In genomic region chr10:97210576-97210975, GRCh38 we compare ENCODE assay signal across 1 cellular context.
TF ChIP-seq lines count a peak whose summit lies in the region.

No MANE protein-coding gene starts in this region.

TF ChIP-seq in SK-N-SH treated with all-trans-retinoic acid at 6 μM for 48 hours, 23 proteins besides CTCF, POLR2A, EP300 and RAD21 (continued from another document):
- TF ChIP-seq, protein P1, sequence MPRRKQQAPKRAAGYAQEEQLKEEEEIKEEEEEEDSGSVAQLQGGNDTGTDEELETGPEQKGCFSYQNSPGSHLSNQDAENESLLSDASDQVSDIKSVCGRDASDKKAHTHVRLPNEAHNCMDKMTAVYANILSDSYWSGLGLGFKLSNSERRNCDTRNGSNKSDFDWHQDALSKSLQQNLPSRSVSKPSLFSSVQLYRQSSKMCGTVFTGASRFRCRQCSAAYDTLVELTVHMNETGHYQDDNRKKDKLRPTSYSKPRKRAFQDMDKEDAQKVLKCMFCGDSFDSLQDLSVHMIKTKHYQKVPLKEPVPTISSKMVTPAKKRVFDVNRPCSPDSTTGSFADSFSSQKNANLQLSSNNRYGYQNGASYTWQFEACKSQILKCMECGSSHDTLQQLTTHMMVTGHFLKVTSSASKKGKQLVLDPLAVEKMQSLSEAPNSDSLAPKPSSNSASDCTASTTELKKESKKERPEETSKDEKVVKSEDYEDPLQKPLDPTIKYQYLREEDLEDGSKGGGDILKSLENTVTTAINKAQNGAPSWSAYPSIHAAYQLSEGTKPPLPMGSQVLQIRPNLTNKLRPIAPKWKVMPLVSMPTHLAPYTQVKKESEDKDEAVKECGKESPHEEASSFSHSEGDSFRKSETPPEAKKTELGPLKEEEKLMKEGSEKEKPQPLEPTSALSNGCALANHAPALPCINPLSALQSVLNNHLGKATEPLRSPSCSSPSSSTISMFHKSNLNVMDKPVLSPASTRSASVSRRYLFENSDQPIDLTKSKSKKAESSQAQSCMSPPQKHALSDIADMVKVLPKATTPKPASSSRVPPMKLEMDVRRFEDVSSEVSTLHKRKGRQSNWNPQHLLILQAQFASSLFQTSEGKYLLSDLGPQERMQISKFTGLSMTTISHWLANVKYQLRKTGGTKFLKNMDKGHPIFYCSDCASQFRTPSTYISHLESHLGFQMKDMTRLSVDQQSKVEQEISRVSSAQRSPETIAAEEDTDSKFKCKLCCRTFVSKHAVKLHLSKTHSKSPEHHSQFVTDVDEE (CRISPR knock-in tag; IDR thresholded peaks at IDR 0.05): no peak
